19 cellular contexts compared by ENCODE assay signal in genomic region chr1:157312270-157312812, GRCh38.
A peak's percentile ranks its signal among the peaks of the same experiment; 100 is the strongest.
DNase-seq lines count a peak whose midpoint lies in the region; ATAC-seq, FAIRE-seq and TF ChIP-seq lines count a peak whose summit lies in the region.
"Had no signal": no experiment of that assay in that cellular context is flagged by ENCODE, and none has a peak within 500 bp of the region (broad histone marks: within the 10 kb centered on the region; RNA-seq: fewer than 3 reads in every experiment).

No MANE protein-coding gene starts in this region.

- no peak for FAIRE-seq in pancreas (lab: Jason Lieb, UNC)

- H3K4me1 ChIP-seq in GM23338 (ENCODE audit: insufficient read depth) (peaks cover 8% of the 10 kb centered on the region; the same call in 1 of the 2 replicates), pancreas (peaks cover 0 to 11% (median 4%) of the 10 kb centered on the region in 3 donors)

- H3K27ac Mint-ChIP-seq in GM23338: no peak overlapping the region
- H3K27ac Mint-ChIP-seq: activated naive CD8-positive, alpha-beta T cell treated with anti-CD3 and anti-CD28 coated beads, Interleukin-2, amount 50 U/mL, for 24 hours; activated T-helper 17 cell treated with anti-CD3 and anti-CD28 coated beads, Interleukin-2, amount 50 U/mL, for 72 hours had no signal

- H2AFZ ChIP-seq in GM23338: peak overlapping the region; percentile 74; the same call in 1 of the 2 replicates

- H3K27ac ChIP-seq in GM23338 (ENCODE audit: low read depth): no peak overlapping the region
- no peak overlapping the region for H3K27ac ChIP-seq in pancreas
- H3K27ac ChIP-seq: cardiac muscle cell had no signal

- H4K20me1 ChIP-seq in GM23338 (replicated peaks; ENCODE audit: insufficient read depth): no peaks in the 10 kb centered on the region

- peaks cover 15% of the 10 kb centered on the region; the same call in 1 of the 2 replicates for H3K9me2 ChIP-seq in GM23338 (ENCODE audit: insufficient read depth)

- H3K36me3 Mint-ChIP-seq in GM23338 (ENCODE audit: low read depth): no peaks in the 10 kb centered on the region

- in situ Hi-C loops in G401 (cut with HindIII; ENCODE audit: low sequenced_read_pairs): no loop called here

- H3K4me2 ChIP-seq in GM23338: no peak overlapping the region

- no peak overlapping the region for H3K4me3 Mint-ChIP-seq in GM23338
- H3K4me3 Mint-ChIP-seq: activated naive CD8-positive, alpha-beta T cell treated with anti-CD3 and anti-CD28 coated beads, Interleukin-2, amount 50 U/mL, for 24 hours; activated T-helper 17 cell treated with anti-CD3 and anti-CD28 coated beads, Interleukin-2, amount 50 U/mL, for 72 hours had no signal

- no peaks in the 10 kb centered on the region for H3K27me3 ChIP-seq in GM23338 (ENCODE audit: insufficient read depth)
- H3K27me3 ChIP-seq in pancreas: peaks cover 0 to 4% (median 0%) of the 10 kb centered on the region in 4 donors
- H3K27me3 ChIP-seq: cardiac muscle cell, sigmoid colon had no signal

- no peaks in the 10 kb centered on the region for H3F3A ChIP-seq in GM23338 (replicated peaks; ENCODE audit: low read depth)

- H3K9me3 ChIP-seq in pancreas: no peaks in the 10 kb centered on the region

- H3K9me3 Mint-ChIP-seq in GM23338: peaks cover 13% of the 10 kb centered on the region

- H3K79me2 ChIP-seq in GM23338 (replicated peaks; ENCODE audit: insufficient read depth): no peaks in the 10 kb centered on the region

- H3K4me3 ChIP-seq in GM23338 (no peak overlapping the region), pancreas (no peak overlapping the region)
- H3K4me3 ChIP-seq: cardiac muscle cell, sigmoid colon had no signal

- no peak for TF ChIP-seq POLR2A in erythroblast (IDR thresholded peaks at IDR 0.05; ENCODE audit: low read length)

- H3K36me3 ChIP-seq in GM23338 (ENCODE audit: insufficient read depth) (no peaks in the 10 kb centered on the region; the same call in 1 of the 2 replicates), pancreas (no peaks in the 10 kb centered on the region)
- H3K36me3 ChIP-seq: cardiac muscle cell, sigmoid colon had no signal

- ATAC-seq in GM23338: no peak
- ATAC-seq in pancreas: peak; percentile 76 to 77 (median 77)
- ATAC-seq in HG02840 (IDR thresholded peaks at IDR 0.05; ENCODE audit: low FRiP score, unreplicated experiment): no peak
- ATAC-seq: activated naive CD8-positive, alpha-beta T cell treated with anti-CD3 and anti-CD28 coated beads, Interleukin-2, amount 50 U/mL, for 24 hours; activated T-helper 17 cell treated with anti-CD3 and anti-CD28 coated beads, Interleukin-2, amount 50 U/mL, for 72 hours had no signal

- no peak for TF ChIP-seq CTCF in GM23338 (conservative IDR thresholded peaks at IDR 0.05; ENCODE audit: low read depth in 2 of 2)
- TF ChIP-seq CTCF in pancreas (IDR thresholded peaks at IDR 0.05): no peak

- peaks cover 24% of the 10 kb centered on the region for H3K4me1 Mint-ChIP-seq in GM23338
- H3K4me1 Mint-ChIP-seq: activated naive CD8-positive, alpha-beta T cell treated with anti-CD3 and anti-CD28 coated beads, Interleukin-2, amount 50 U/mL, for 24 hours; activated T-helper 17 cell treated with anti-CD3 and anti-CD28 coated beads, Interleukin-2, amount 50 U/mL, for 72 hours had no signal

- 46 to 57% methylated on average over 3 of the region's 3 CpGs for WGBS in pancreas, 2 donors

- no peak for DNase-seq in GM23338 (ENCODE audit: low spot score)
- peak; percentile 52 for DNase-seq in RPMI7951 (ENCODE audit: low read depth)
- peak; percentile 65 to 71 for DNase-seq in erythroblast (lab: John Stamatoyannopoulos, UW)
- DNase-seq in pancreas: no peak
- no peak for DNase-seq in A172 (ENCODE audit: low spot score)
- DNase-seq in G401 (ENCODE audit: low spot score): no peak
- DNase-seq: activated CD4-positive, alpha-beta T cell treated with anti-CD3 and anti-CD28 coated beads for 1 hour; activated naive CD8-positive, alpha-beta T cell treated with anti-CD3 and anti-CD28 coated beads, Interleukin-2, amount 50 U/mL, for 24 hours; GDM1; GOT3; head of caudate nucleus; NCI-H1694 treated with DMSO at 0.1 percent for 48 hours; NCI-H345; NK-92 treated with Interleukin-12 subunit alpha and Interleukin-12 subunit beta, amount 100 ng/mL, for 24 hours; sigmoid colon; stimulated activated naive CD4-positive, alpha-beta T cell had no signal

- intact Hi-C loops in pancreas (cut with DNase I): no loop called here

- H3K27me3 Mint-ChIP-seq in GM23338 (ENCODE audit: insufficient read depth, low read depth, poor library complexity): peaks cover 7% of the 10 kb centered on the region

TF ChIP-seq in GM23338, 12 proteins besides CTCF, POLR2A, EP300 and RAD21 (continues in another document):
- no peak for TF ChIP-seq ZNF462 (CRISPR knock-in tag; IDR thresholded peaks at IDR 0.05)
- TF ChIP-seq REST (IDR thresholded peaks at IDR 0.05; ENCODE audit: unreplicated experiment): no peak

Comparison
In these comparisons a context has a peak if more than half of its experiments do, and no peak if none do; other contexts are left out.
1. ATAC-seq: peak in pancreas (4 of 4); none in GM23338 (single experiment) and HG02840 (single experiment).
2. DNase-seq: peak in RPMI7951 (single experiment) and erythroblast (2 of 2); none in GM23338 (single experiment), pancreas (0 of 6), A172 (single experiment) and G401 (single experiment).